Comparison of ENCODE assay signal across 13 cellular contexts in genomic region chr16:78005881-78006280, GRCh38. TPM values are rescaled to one million over a fixed set of nuclear protein-coding genes. Genes with fewer than 3 reads are reported as not detected.
DNase-seq lines count a peak whose midpoint lies in the region; ATAC-seq and TF ChIP-seq lines count a peak whose summit lies in the region.
"Had no signal": no experiment of that assay in that cellular context is flagged by ENCODE, and none has a peak within 500 bp of the region (broad histone marks: within the 10 kb centered on the region; RNA-seq: fewer than 3 reads in every experiment).

No MANE protein-coding gene starts in this region.

- H3K9ac ChIP-seq in MM.1S (ENCODE audit: low read length): no peak overlapping the region
- H3K9ac ChIP-seq in mammary epithelial cell (ENCODE audit: insufficient read depth, low read length): no peak overlapping the region

- no peak overlapping the region for H3K27ac ChIP-seq in MM.1S (ENCODE audit: low read length)
- H3K27ac ChIP-seq in mammary epithelial cell (ENCODE audit: insufficient read depth, low read depth, low read length): no peak overlapping the region
- no peak overlapping the region for H3K27ac ChIP-seq in stomach
- H3K27ac ChIP-seq: dorsolateral prefrontal cortex, hepatocyte had no signal

- no peaks in the 10 kb centered on the region for H3F3A ChIP-seq in MM.1S (ENCODE audit: insufficient read depth, low read length)

- H3K36me3 ChIP-seq in MM.1S (replicated peaks; ENCODE audit: insufficient read depth, low read length) (no peaks in the 10 kb centered on the region), mammary epithelial cell (ENCODE audit: insufficient read depth, low read length) (no peaks in the 10 kb centered on the region), stomach (no peaks in the 10 kb centered on the region)

- no peaks in the 10 kb centered on the region for H3K9me2 ChIP-seq in MM.1S (replicated peaks; ENCODE audit: insufficient read depth, low read length)

- CTCF ChIA-PET in mammary epithelial cell (lab: Charles Lee; ENCODE audit: low non-redundant PET): no interaction called here

- TF ChIP-seq CTCF in AG09319 (IDR thresholded peaks at IDR 0.05; ENCODE audit: low read depth, low read length): peak; percentile 6
- peak; percentile 15; the same call in 1 of the 2 replicates for TF ChIP-seq CTCF in MM.1S (IDR thresholded peaks at IDR 0.05; ENCODE audit: low read length)
- TF ChIP-seq CTCF in mammary epithelial cell (conservative IDR thresholded peaks at IDR 0.05 in 1 of 2, IDR thresholded peaks at IDR 0.05 in 1 of 2; ENCODE audit: extremely low read depth in 1 of 2, insufficient read depth in 1 of 2, low read depth in 1 of 2, low read length in 2 of 2): peak; percentile 7 to 26
- TF ChIP-seq CTCF in stomach (IDR thresholded peaks at IDR 0.05): no peak

- H3K4me1 ChIP-seq in MM.1S (ENCODE audit: low read length): no peaks in the 10 kb centered on the region
- H3K4me1 ChIP-seq in mammary epithelial cell (ENCODE audit: insufficient read depth, low read length): no peaks in the 10 kb centered on the region
- peaks cover 0 to 5% (median 2%) of the 10 kb centered on the region in 4 donors for H3K4me1 ChIP-seq in stomach

- H4K20me1 ChIP-seq in MM.1S (ENCODE audit: insufficient read depth, low read length) (no peaks in the 10 kb centered on the region), mammary epithelial cell (ENCODE audit: insufficient read depth, low read length) (no peaks in the 10 kb centered on the region)

- TF ChIP-seq POLR2A in stomach (IDR thresholded peaks at IDR 0.05): no peak

- in situ Hi-C loops in mammary epithelial cell (cut with MboI; ENCODE audit: low sequenced_read_pairs in 2 of 2): no loop called here

- H3K9me3 ChIP-seq in MM.1S (replicated peaks; ENCODE audit: insufficient read depth, low read length): no peaks in the 10 kb centered on the region
- H3K9me3 ChIP-seq in mammary epithelial cell (replicated peaks; ENCODE audit: insufficient read depth, low read length): no peaks in the 10 kb centered on the region
- no peaks in the 10 kb centered on the region for H3K9me3 ChIP-seq in stomach

- no peak for TF ChIP-seq EP300 in stomach (IDR thresholded peaks at IDR 0.05)

- H3K4me3 ChIP-seq in MM.1S (ENCODE audit: low read length) (no peak overlapping the region), mammary epithelial cell (replicated peaks in 1 of 3; ENCODE audit: insufficient read depth in 1 of 3, low read depth in 2 of 3, low read length in 3 of 3) (no peak overlapping the region), stomach (no peak overlapping the region)
- H3K4me3 ChIP-seq: dorsolateral prefrontal cortex, hepatocyte had no signal

- dilution Hi-C loops in mammary epithelial cell (cut with HindIII; ENCODE audit: low sequenced_read_pairs): no loop called here

- ATAC-seq in Right ventricle myocardium superior (ENCODE audit: poor library complexity): no peak
- no peak for ATAC-seq in activated CD4-positive, CD25-positive, alpha-beta regulatory T cell treated with anti-CD3 and anti-CD28 coated beads, Interleukin-2, amount 50 U/mL, for 24 hours

- BruUV-seq in mammary epithelial cell (replicated peaks; lab: Mats Ljungman, UMichigan): no TSS peak

- H2AFZ ChIP-seq in MM.1S (ENCODE audit: low read length): no peak overlapping the region
- H2AFZ ChIP-seq in mammary epithelial cell (ENCODE audit: low read depth, low read length): no peak overlapping the region
- H2AFZ ChIP-seq: hepatocyte had no signal

- 68% methylated on average over 5 of the region's 5 CpGs for WGBS in mammary epithelial cell (ENCODE audit: low coverage, missing lambda C conversion rate)
- 71 to 84% (median 75%) methylated on average over 5 of the region's 5 CpGs for WGBS in stomach, 5 donors

- H3K27me3 ChIP-seq in MM.1S (replicated peaks; ENCODE audit: insufficient read depth, low read length): no peaks in the 10 kb centered on the region
- H3K27me3 ChIP-seq in mammary epithelial cell (ENCODE audit: insufficient read depth, low read length): no peaks in the 10 kb centered on the region
- no peaks in the 10 kb centered on the region for H3K27me3 ChIP-seq in stomach
- H3K27me3 ChIP-seq: hepatocyte had no signal

- H3K79me2 ChIP-seq in MM.1S (ENCODE audit: low read length): no peaks in the 10 kb centered on the region
- H3K79me2 ChIP-seq in mammary epithelial cell (ENCODE audit: insufficient read depth, low read length): no peaks in the 10 kb centered on the region
- H3K79me2 ChIP-seq: hepatocyte had no signal

- H3K4me2 ChIP-seq in MM.1S (ENCODE audit: low read depth, low read length): no peak overlapping the region
- H3K4me2 ChIP-seq in mammary epithelial cell (ENCODE audit: insufficient read depth, low read depth, low read length): no peak overlapping the region
- H3K4me2 ChIP-seq: hepatocyte had no signal

- intact Hi-C loops in mammary epithelial cell (cut with micrococcal nuclease): no loop called here
- intact Hi-C loops in stomach (cut with DNase I; ENCODE audit: low total_unique reads): no loop called here
- intact Hi-C loops in Right ventricle myocardium superior (cut with DNase I): loop anchor here (10.0 kb wide), 1 partner anchor 331 kb away; no protein-coding TSS in a partner anchor

- DNase-seq in AG09319 (ENCODE audit: extremely low read depth, low read depth): no peak
- peak; percentile 1 for DNase-seq in EL
- no peak for DNase-seq in MM.1S
- no peak for DNase-seq in mammary epithelial cell
- DNase-seq in stomach: no peak
- no peak for DNase-seq in Right ventricle myocardium superior
- DNase-seq in Kasumi-1 (lab: John Stamatoyannopoulos, UW): no peak
- DNase-seq: dorsolateral prefrontal cortex, NCI-H2107 had no signal

RNA-seq across cellular contexts. Expression of gene CLEC3A, which starts 16.5 kb away (rescaled TPM):
- not detected for total RNA-seq in mammary epithelial cell
- not detected for polyA plus RNA-seq in mammary epithelial cell
- not detected for polyA minus RNA-seq in mammary epithelial cell
- under 1 TPM in 1 of 5 donors, not detected in 4; 0.87 TPM for total RNA-seq in stomach
- under 1 TPM in 1 of 3 donors, not detected in 2; 0.08 TPM for polyA plus RNA-seq in stomach
- not detected for total RNA-seq in Right ventricle myocardium superior
- total RNA-seq: skeletal muscle tissue; T-helper 2 cell treated with Interferon-gamma antibody and Interleukin-4, amounts not matched to agents 100 ng/mL and 5 ng/mL, for 36 hours had no signal

Comparison
In these comparisons a context has a peak if more than half of its experiments do, and no peak if none do; other contexts are left out.
1. CTCF ChIP-seq: peak in AG09319 (single experiment), MM.1S (single experiment) and mammary epithelial cell (2 of 2); none in stomach (0 of 7).